In genomic region chr5:170565077-170565476, GRCh38 we compare ENCODE assay signal across 27 cellular contexts.
DNase-seq lines count a peak whose midpoint lies in the region; ATAC-seq, FAIRE-seq and TF ChIP-seq lines count a peak whose summit lies in the region.
"Had no signal": no experiment of that assay in that cellular context is flagged by ENCODE, and none has a peak within 500 bp of the region (broad histone marks: within the 10 kb centered on the region; RNA-seq: fewer than 3 reads in every experiment).

No MANE protein-coding gene starts in this region.

- H3K9ac ChIP-seq in HepG2 (ENCODE audit: insufficient read depth, low read depth, low read length), result no peak overlapping the region

- peak; percentile 36 to 40 for ATAC-seq in right cardiac atrium
- no peak for ATAC-seq in GM18505 (IDR thresholded peaks at IDR 0.05; ENCODE audit: unreplicated experiment)
- ATAC-seq in HepG2, result no peak
- ATAC-seq: GM12878; naive thymus-derived CD4-positive, alpha-beta T cell; T-helper 17 cell had no signal

- H3K4me2 ChIP-seq in HepG2 (ENCODE audit: low read depth, low read length), result no peak overlapping the region

- peaks cover 2% of the 10 kb centered on the region for H3K4me1 ChIP-seq in right cardiac atrium (ENCODE audit: control insufficient read depth, insufficient read depth, low read length)
- no peaks in the 10 kb centered on the region for H3K4me1 ChIP-seq in left ventricle myocardium inferior
- H3K4me1 ChIP-seq in HepG2 (ENCODE audit: insufficient read depth, low read length), result no peaks in the 10 kb centered on the region
- H3K4me1 ChIP-seq: ascending aorta, heart right ventricle, prostate gland, vagina had no signal

- H3K36me3 ChIP-seq in left ventricle myocardium inferior, result no peaks in the 10 kb centered on the region
- H3K36me3 ChIP-seq in HepG2 (replicated peaks in 1 of 2; ENCODE audit: control insufficient read depth in 1 of 2, insufficient read depth in 2 of 2, low read length in 2 of 2), result no peaks in the 10 kb centered on the region
- H3K36me3 ChIP-seq: ascending aorta, heart right ventricle, prostate gland, vagina had no signal

- BruUV-seq in HepG2 (replicated peaks; lab: Mats Ljungman, UMichigan), result no TSS peak

- no peak overlapping the region for H3K4me3 ChIP-seq in right cardiac atrium (ENCODE audit: low read length)
- H3K4me3 ChIP-seq in left ventricle myocardium inferior, result no peak overlapping the region
- no peak overlapping the region for H3K4me3 ChIP-seq in HepG2 (replicated peaks in 1 of 3; ENCODE audit: insufficient read depth in 1 of 3, low read depth in 2 of 3, low read length in 3 of 3)
- H3K4me3 ChIP-seq: ascending aorta, GM12878, heart right ventricle, prostate gland, vagina had no signal

- TF ChIP-seq POLR2A in GM18505 (IDR thresholded peaks at IDR 0.05; ENCODE audit: borderline replicate concordance, extremely low read depth, insufficient read depth, insufficient read length) (no peak), HepG2 (IDR thresholded peaks at IDR 0.05; ENCODE audit: insufficient read depth in 1 of 2, low read depth in 2 of 2, low read length in 2 of 2) (no peak)

- no peaks in the 10 kb centered on the region for H3K36me3 Mint-ChIP-seq in nephron progenitor cell (ENCODE audit: low read depth)
- H3K36me3 Mint-ChIP-seq: activated naive CD4-positive, alpha-beta T cell treated with anti-CD3 and anti-CD28 coated beads, Interleukin-2, amount 10 ng/mL, durations not matched to agents 7 days and 5 days; CD4-positive, CD25-positive, alpha-beta regulatory T cell; naive thymus-derived CD4-positive, alpha-beta T cell had no signal

- DNase-seq in right cardiac atrium (no peak), left ventricle myocardium inferior (no peak), cerebellum (ENCODE audit: low spot score) (peak; percentile 37), nephron progenitor cell (no peak), urothelium cell line (ENCODE audit: low spot score) (no peak), HepG2 (ENCODE audit: low spot score) (no peak), NCI-H524 treated with DMSO at 0.1 percent for 48 hours (lab: John Stamatoyannopoulos, UW) (no peak)
- DNase-seq: activated CD4-positive, alpha-beta T cell treated with anti-CD3 and anti-CD28 coated beads, Interleukin-2, amount 50 U/mL, for 48 hours; activated naive CD4-positive, alpha-beta T cell treated with anti-CD3 and anti-CD28 coated beads, Interleukin-2, amount 10 ng/mL, durations not matched to agents 7 days and 5 days; activated T-cell treated with anti-CD3 and anti-CD28 coated beads, Interleukin-2, amount 50 U/mL, for 1 hour; CD4-positive, CD25-positive, alpha-beta regulatory T cell; DMS153; heart right ventricle; KBM-7; mammary epithelial cell; naive thymus-derived CD4-positive, alpha-beta T cell; NCI-H2029; NCI-H510A; OCI-M1; stimulated activated CD4-positive, alpha-beta T cell treated with anti-CD3 and anti-CD28 coated beads, Interleukin-4, amount 100 ng/mL, for 4 hours; T-helper 17 cell had no signal

- no peaks in the 10 kb centered on the region for H4K20me1 ChIP-seq in HepG2 (ENCODE audit: insufficient read depth, low read length)

- H3K27me3 ChIP-seq in right cardiac atrium (ENCODE audit: control insufficient read depth, insufficient read depth) (no peaks in the 10 kb centered on the region), left ventricle myocardium inferior (ENCODE audit: low read depth) (peaks cover 16% of the 10 kb centered on the region), HepG2 (ENCODE audit: control insufficient read depth in 1 of 2, insufficient read depth in 2 of 2, low read length in 2 of 2) (peaks cover 6 to 15% of the 10 kb centered on the region in 2 experiments; a peak in 3 of 5 replicates)
- H3K27me3 ChIP-seq: ascending aorta, vagina had no signal

- H3K9me3 Mint-ChIP-seq in nephron progenitor cell, result no peaks in the 10 kb centered on the region
- H3K9me3 Mint-ChIP-seq: activated naive CD4-positive, alpha-beta T cell treated with anti-CD3 and anti-CD28 coated beads, Interleukin-2, amount 10 ng/mL, durations not matched to agents 7 days and 5 days; CD4-positive, CD25-positive, alpha-beta regulatory T cell; naive thymus-derived CD4-positive, alpha-beta T cell had no signal

- TF ChIP-seq RAD21 in HepG2 (CRISPR knock-in tag; IDR thresholded peaks at IDR 0.05), result no peak

- H3K27ac ChIP-seq in right cardiac atrium (ENCODE audit: low read length), result no peak overlapping the region
- H3K27ac ChIP-seq in left ventricle myocardium inferior (replicated peaks), result no peak overlapping the region
- H3K27ac ChIP-seq in HepG2 (ENCODE audit: extremely low read length, insufficient read depth, low read length), result no peak overlapping the region
- H3K27ac ChIP-seq: ascending aorta, heart right ventricle, prostate gland, vagina had no signal

- FAIRE-seq in urothelium cell line (lab: Jason Lieb, UNC), result no peak
- no peak for FAIRE-seq in HepG2 (lab: Jason Lieb, UNC)
- FAIRE-seq: endometrium, GM12878 had no signal

- H3K27me3 Mint-ChIP-seq in nephron progenitor cell (ENCODE audit: low read depth, poor library complexity), result peaks cover 16% of the 10 kb centered on the region

- no peaks in the 10 kb centered on the region for H3K79me2 ChIP-seq in HepG2 (ENCODE audit: insufficient read depth, low read length)

- no peak overlapping the region for H3K4me3 Mint-ChIP-seq in nephron progenitor cell
- H3K4me3 Mint-ChIP-seq: activated naive CD4-positive, alpha-beta T cell treated with anti-CD3 and anti-CD28 coated beads, Interleukin-2, amount 10 ng/mL, durations not matched to agents 7 days and 5 days; CD4-positive, CD25-positive, alpha-beta regulatory T cell; naive thymus-derived CD4-positive, alpha-beta T cell; T-helper 17 cell had no signal

- 21% methylated on average over 3 of the region's 3 CpGs for WGBS in right cardiac atrium
- 0% methylated on average over 3 of the region's 3 CpGs for WGBS in HepG2 (ENCODE audit: low lambda C conversion rate)

- TF ChIP-seq EP300 in HepG2 (IDR thresholded peaks at IDR 0.05; ENCODE audit: low read depth in 2 of 2, low read length in 2 of 2), result no peak
- no peak for TF ChIP-seq EP300 in HepG2 (CRISPR knock-in tag; IDR thresholded peaks at IDR 0.05; ENCODE audit: borderline replicate concordance)

- no peak overlapping the region for H2AFZ ChIP-seq in HepG2 (ENCODE audit: low read length)

- peak overlapping the region; percentile 10 for H3K27ac Mint-ChIP-seq in nephron progenitor cell
- H3K27ac Mint-ChIP-seq: activated naive CD4-positive, alpha-beta T cell treated with anti-CD3 and anti-CD28 coated beads, Interleukin-2, amount 10 ng/mL, durations not matched to agents 7 days and 5 days; CD4-positive, CD25-positive, alpha-beta regulatory T cell; naive thymus-derived CD4-positive, alpha-beta T cell; T-helper 17 cell had no signal

- H3K4me1 Mint-ChIP-seq in nephron progenitor cell, result peaks cover 27% of the 10 kb centered on the region
- H3K4me1 Mint-ChIP-seq: activated naive CD4-positive, alpha-beta T cell treated with anti-CD3 and anti-CD28 coated beads, Interleukin-2, amount 10 ng/mL, durations not matched to agents 7 days and 5 days; CD4-positive, CD25-positive, alpha-beta regulatory T cell; naive thymus-derived CD4-positive, alpha-beta T cell; T-helper 17 cell had no signal

- in situ Hi-C loops in HepG2 (cut with HindIII; ENCODE audit: extremely low pct_ligation_motif_present, low pct_unique_long_range_greater_than_20kb), result no loop called here

- TF ChIP-seq CTCF in left ventricle myocardium inferior (IDR thresholded peaks at IDR 0.05; ENCODE audit: borderline replicate concordance) (no peak), nephron progenitor cell (IDR thresholded peaks at IDR 0.05) (no peak), HepG2 (CRISPR knock-in tag; IDR thresholded peaks at IDR 0.05) (no peak)

- CTCF ChIA-PET in HepG2 (lab: Yijun Ruan, JAX; ENCODE audit: low intra/inter-chr PET ratio, low total read pairs), result no interaction called here

- H3K9me3 ChIP-seq in right cardiac atrium (ENCODE audit: control insufficient read depth, low read length) (no peaks in the 10 kb centered on the region), left ventricle myocardium inferior (replicated peaks) (no peaks in the 10 kb centered on the region), HepG2 (ENCODE audit: low read length) (no peaks in the 10 kb centered on the region)
- H3K9me3 ChIP-seq: ascending aorta, heart right ventricle, prostate gland, vagina had no signal

- POLR2A ChIA-PET in HepG2 (lab: Yijun Ruan, JAX), result no interaction called here

- intact Hi-C loops in right cardiac atrium (cut with DNase I), result no loop called here
- intact Hi-C loops in left ventricle myocardium inferior (cut with micrococcal nuclease), result no loop called here
- intact Hi-C loops in HepG2 (cut with micrococcal nuclease; ENCODE audit: unreplicated experiment), result no loop called here

TF ChIP-seq in HepG2, 621 proteins besides CTCF, POLR2A, EP300 and RAD21:
- no peak for TF ChIP-seq FOXO1 (CRISPR knock-in tag; IDR thresholded peaks at IDR 0.05)
- no peak for TF ChIP-seq ZNF773 (CRISPR knock-in tag; IDR thresholded peaks at IDR 0.05; ENCODE audit: borderline replicate concordance)
- TF ChIP-seq SMAD9 (CRISPR knock-in tag; IDR thresholded peaks at IDR 0.05), result no peak
- TF ChIP-seq THYN1 (CRISPR knock-in tag; IDR thresholded peaks at IDR 0.05; ENCODE audit: borderline replicate concordance, low read depth), result no peak
- no peak for TF ChIP-seq ZNF749 (CRISPR knock-in tag; IDR thresholded peaks at IDR 0.05; ENCODE audit: borderline replicate concordance)
- TF ChIP-seq XRCC5 (optimal IDR thresholded peaks at IDR 0.05; ENCODE audit: low read length), result no peak
- TF ChIP-seq FOSL2 (CRISPR knock-in tag; IDR thresholded peaks at IDR 0.05), result no peak
- no peak for TF ChIP-seq MEF2D (CRISPR knock-in tag; IDR thresholded peaks at IDR 0.05)
- TF ChIP-seq SUZ12 (IDR thresholded peaks at IDR 0.05; ENCODE audit: low read depth, low read length), result no peak
- TF ChIP-seq ZNF292 (CRISPR knock-in tag; IDR thresholded peaks at IDR 0.05; ENCODE audit: borderline replicate concordance, low read depth), result no peak

Comparison
In these comparisons a context has a peak if more than half of its experiments do, and no peak if none do; other contexts are left out.
1. ATAC-seq: peak in right cardiac atrium (2 of 2); none in GM18505 (single experiment) and HepG2 (single experiment).